15 cellular contexts compared by ENCODE assay signal in the genomic region with DNA sequence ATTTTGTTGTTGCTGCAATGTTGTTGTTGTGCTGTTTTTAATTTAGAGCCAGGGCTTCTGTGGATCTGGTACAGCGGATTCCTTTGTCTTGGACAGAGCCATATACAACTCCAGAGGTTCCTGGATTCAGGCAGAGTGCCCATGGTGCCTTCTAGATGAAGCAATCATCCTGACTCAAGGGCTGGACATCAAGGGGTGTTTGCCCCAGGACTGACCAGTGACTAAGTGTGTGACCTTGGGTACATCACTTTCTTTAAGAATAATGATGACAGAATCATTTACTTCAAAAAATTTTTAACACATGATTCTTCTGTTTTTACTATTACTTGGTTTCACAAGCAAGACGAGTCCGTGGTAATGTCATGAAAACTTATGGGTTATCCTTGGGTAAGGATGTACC.
A peak's percentile ranks its signal among the peaks of the same experiment; 100 is the strongest.
DNase-seq lines count a peak whose midpoint lies in the region; ATAC-seq and TF ChIP-seq lines count a peak whose summit lies in the region.
"Had no signal": no experiment of that assay in that cellular context is flagged by ENCODE, and none has a peak within 500 bp of the region (broad histone marks: within the 10 kb centered on the region; RNA-seq: fewer than 3 reads in every experiment).

No MANE protein-coding gene starts in this region.

- no peaks in the 10 kb centered on the region for H3K36me3 ChIP-seq in skeletal muscle satellite cell (ENCODE audit: insufficient read depth, low read length)

- no peaks in the 10 kb centered on the region for H3K36me3 Mint-ChIP-seq in activated T-cell treated with anti-CD3 and anti-CD28 coated beads, Interleukin-2, amount 50 U/mL, for 72 hours (ENCODE audit: insufficient read depth in 2 of 2)
- H3K36me3 Mint-ChIP-seq in activated CD4-positive, alpha-beta memory T cell treated with anti-CD3 and anti-CD28 coated beads for 36 hours, result no peaks in the 10 kb centered on the region
- H3K36me3 Mint-ChIP-seq: natural killer cell treated with Interleukin-12 subunit alpha and Interleukin-12 subunit beta and Interleukin-15 and Interleukin-18, amount 100 ng/mL, for 72 hours had no signal

- DNase-seq in EH (ENCODE audit: low read depth), result peak; percentile 81
- peak; percentile 91 for DNase-seq in amniotic epithelial cell (ENCODE audit: low read depth)
- peak; percentile 66 for DNase-seq in fibroblast of villous mesenchyme (ENCODE audit: low read depth)
- DNase-seq in kidney glomerular epithelial cell (lab: John Stamatoyannopoulos, UW), result no peak
- DNase-seq in activated T-cell treated with anti-CD3 and anti-CD28 coated beads, Interleukin-2, amount 50 U/mL, for 72 hours, result no peak
- DNase-seq in activated CD4-positive, alpha-beta memory T cell treated with anti-CD3 and anti-CD28 coated beads for 36 hours, result no peak
- DNase-seq: activated gamma-delta T cell treated with Interleukin-2 at 50 U/mL for 16 hours; Calu3; effector CD4-positive, alpha-beta T cell; SIG-M5; stimulated activated CD4-positive, alpha-beta T cell treated with anti-CD3 and anti-CD28 coated beads, Interleukin-2, amount 100 ng/mL, for 24 hours had no signal

- no peak overlapping the region for H3K9ac ChIP-seq in skeletal muscle satellite cell (ENCODE audit: low read depth, low read length)

- peaks cover 61% of the 10 kb centered on the region for H3K4me1 ChIP-seq in skeletal muscle satellite cell (ENCODE audit: control insufficient read depth, insufficient read depth, low read length)

- H3K4me2 ChIP-seq in skeletal muscle satellite cell (ENCODE audit: low read length), result peak overlapping the region; percentile 39

- POLR2A ChIA-PET in activated CD4-positive, alpha-beta memory T cell treated with anti-CD3 and anti-CD28 coated beads for 36 hours (lab: Charles Lee), result no interaction called here

- H3K4me3 ChIP-seq in fibroblast of villous mesenchyme (ENCODE audit: low read depth, low read length), result no peak overlapping the region
- no peak overlapping the region for H3K4me3 ChIP-seq in skeletal muscle satellite cell (ENCODE audit: low read length)

- ATAC-seq in activated T-cell treated with anti-CD3 and anti-CD28 coated beads, Interleukin-2, amount 50 U/mL, for 72 hours (replicated peaks in 1 of 2), result no peak
- no peak for ATAC-seq in HG03280 (IDR thresholded peaks at IDR 0.05; ENCODE audit: unreplicated experiment)
- ATAC-seq: activated CD4-positive, CD25-positive, alpha-beta regulatory T cell treated with anti-CD3 and anti-CD28 coated beads, Interleukin-2, amount 50 U/mL, for 24 hours; natural killer cell treated with Interleukin-12 subunit alpha and Interleukin-12 subunit beta and Interleukin-15 and Interleukin-18, amount 100 ng/mL, for 72 hours had no signal

- H3K27ac Mint-ChIP-seq in activated T-cell treated with anti-CD3 and anti-CD28 coated beads, Interleukin-2, amount 50 U/mL, for 72 hours, result no peak overlapping the region
- no peak overlapping the region for H3K27ac Mint-ChIP-seq in activated CD4-positive, alpha-beta memory T cell treated with anti-CD3 and anti-CD28 coated beads for 36 hours

- H3K27me3 Mint-ChIP-seq in activated T-cell treated with anti-CD3 and anti-CD28 coated beads, Interleukin-2, amount 50 U/mL, for 72 hours (ENCODE audit: low read depth), result no peaks in the 10 kb centered on the region
- no peaks in the 10 kb centered on the region for H3K27me3 Mint-ChIP-seq in activated CD4-positive, alpha-beta memory T cell treated with anti-CD3 and anti-CD28 coated beads for 36 hours
- H3K27me3 Mint-ChIP-seq: natural killer cell treated with Interleukin-12 subunit alpha and Interleukin-12 subunit beta and Interleukin-15 and Interleukin-18, amount 100 ng/mL, for 72 hours had no signal

- H3K27me3 ChIP-seq in skeletal muscle satellite cell (ENCODE audit: control insufficient read depth, insufficient read depth, low read length), result no peaks in the 10 kb centered on the region

- CTCF ChIA-PET in activated CD4-positive, alpha-beta memory T cell treated with anti-CD3 and anti-CD28 coated beads for 36 hours (lab: Charles Lee), result no interaction called here

- H3K4me1 Mint-ChIP-seq in activated T-cell treated with anti-CD3 and anti-CD28 coated beads, Interleukin-2, amount 50 U/mL, for 72 hours (ENCODE audit: low read depth), result no peaks in the 10 kb centered on the region
- peaks cover 2% of the 10 kb centered on the region for H3K4me1 Mint-ChIP-seq in activated CD4-positive, alpha-beta memory T cell treated with anti-CD3 and anti-CD28 coated beads for 36 hours (ENCODE audit: low read depth)

- no peaks in the 10 kb centered on the region for H3K9me3 ChIP-seq in skeletal muscle satellite cell (replicated peaks; ENCODE audit: low read length)

- TF ChIP-seq CTCF in fibroblast of villous mesenchyme (IDR thresholded peaks at IDR 0.05; ENCODE audit: insufficient read depth, low read depth, low read length), result no peak

- no peaks in the 10 kb centered on the region for H3K9me3 Mint-ChIP-seq in activated T-cell treated with anti-CD3 and anti-CD28 coated beads, Interleukin-2, amount 50 U/mL, for 72 hours
- no peaks in the 10 kb centered on the region for H3K9me3 Mint-ChIP-seq in activated CD4-positive, alpha-beta memory T cell treated with anti-CD3 and anti-CD28 coated beads for 36 hours
- H3K9me3 Mint-ChIP-seq: natural killer cell treated with Interleukin-12 subunit alpha and Interleukin-12 subunit beta and Interleukin-15 and Interleukin-18, amount 100 ng/mL, for 72 hours had no signal

- intact Hi-C loops in activated CD4-positive, alpha-beta memory T cell treated with anti-CD3 and anti-CD28 coated beads for 36 hours (cut with micrococcal nuclease), result no loop called here

- no peak overlapping the region for H3K4me3 Mint-ChIP-seq in activated T-cell treated with anti-CD3 and anti-CD28 coated beads, Interleukin-2, amount 50 U/mL, for 72 hours
- H3K4me3 Mint-ChIP-seq in activated CD4-positive, alpha-beta memory T cell treated with anti-CD3 and anti-CD28 coated beads for 36 hours, result no peak overlapping the region
- H3K4me3 Mint-ChIP-seq: natural killer cell treated with Interleukin-12 subunit alpha and Interleukin-12 subunit beta and Interleukin-15 and Interleukin-18, amount 100 ng/mL, for 72 hours had no signal

Comparison
In these comparisons a context has a peak if more than half of its experiments do, and no peak if none do; other contexts are left out.
1. DNase-seq: peak in EH (single experiment), amniotic epithelial cell (single experiment) and fibroblast of villous mesenchyme (single experiment); none in kidney glomerular epithelial cell (single experiment), activated T-cell treated with anti-CD3 and anti-CD28 coated beads, Interleukin-2, amount 50 U/mL, for 72 hours (0 of 2) and activated CD4-positive, alpha-beta memory T cell treated with anti-CD3 and anti-CD28 coated beads for 36 hours (single experiment).